ENCODE assay signal across 10 cellular contexts in genomic region chr9:89405832-89406231, GRCh38.
DNase-seq lines count a peak whose midpoint lies in the region; ATAC-seq and TF ChIP-seq lines count a peak whose summit lies in the region.
"Had no signal": no experiment of that assay in that cellular context is flagged by ENCODE, and none has a peak within 500 bp of the region (broad histone marks: within the 10 kb centered on the region; RNA-seq: fewer than 3 reads in every experiment).

No MANE protein-coding gene starts in this region.

- H3K4me1 ChIP-seq in mammary epithelial cell (ENCODE audit: insufficient read depth, low read length) (no peaks in the 10 kb centered on the region), A673 (ENCODE audit: insufficient read depth, low read length, poor library complexity, severe bottlenecking) (no peaks in the 10 kb centered on the region)

- H3K27ac Mint-ChIP-seq in activated CD8-positive, alpha-beta T cell treated with anti-CD3 and anti-CD28 coated beads for 36 hours: peak overlapping the region; percentile 80
- peak overlapping the region; percentile 88 for H3K27ac Mint-ChIP-seq in nephron progenitor cell

- H3K4me2 ChIP-seq in mammary epithelial cell (ENCODE audit: insufficient read depth, low read depth, low read length): no peak overlapping the region
- H3K4me2 ChIP-seq: KMS-11, smooth muscle cell had no signal

- ATAC-seq in GM18867 (IDR thresholded peaks at IDR 0.05; ENCODE audit: unreplicated experiment) (peak; percentile 53), HG02642 (IDR thresholded peaks at IDR 0.05; ENCODE audit: poor library complexity, unreplicated experiment) (peak; percentile 55)
- ATAC-seq in activated CD8-positive, alpha-beta T cell treated with anti-CD3 and anti-CD28 coated beads for 36 hours: no peak

- H3K9me3 ChIP-seq in mammary epithelial cell (replicated peaks; ENCODE audit: insufficient read depth, low read length): no peaks in the 10 kb centered on the region
- H3K9me3 ChIP-seq in A673 (ENCODE audit: low read depth, low read length, poor library complexity, severe bottlenecking): peaks cover 2% of the 10 kb centered on the region

- WGBS in mammary epithelial cell (ENCODE audit: low coverage, missing lambda C conversion rate): 84% methylated on average over 7 of the region's 11 CpGs

- H3K27me3 ChIP-seq in mammary epithelial cell (ENCODE audit: insufficient read depth, low read length): no peaks in the 10 kb centered on the region
- no peaks in the 10 kb centered on the region for H3K27me3 ChIP-seq in A673 (replicated peaks; ENCODE audit: insufficient read depth, low read depth, low read length, poor library complexity)

- no peak overlapping the region for H2AFZ ChIP-seq in mammary epithelial cell (ENCODE audit: low read depth, low read length)

- H3K9ac ChIP-seq in mammary epithelial cell (ENCODE audit: insufficient read depth, low read length): no peak overlapping the region
- H3K9ac ChIP-seq: KMS-11 had no signal

- DNase-seq in activated CD8-positive, alpha-beta T cell treated with anti-CD3 and anti-CD28 coated beads for 36 hours: no peak
- DNase-seq in nephron progenitor cell (no peak), mammary epithelial cell (no peak), A673 (ENCODE audit: low spot score) (no peak), cerebellar nuclear complex (lab: John Stamatoyannopoulos, UW) (no peak), NCI-H1092 (lab: John Stamatoyannopoulos, UW) (no peak)

- H3K4me3 Mint-ChIP-seq in activated CD8-positive, alpha-beta T cell treated with anti-CD3 and anti-CD28 coated beads for 36 hours: no peak overlapping the region
- H3K4me3 Mint-ChIP-seq in nephron progenitor cell: no peak overlapping the region

- no peaks in the 10 kb centered on the region for H3K36me3 ChIP-seq in mammary epithelial cell (ENCODE audit: insufficient read depth, low read length)
- no peaks in the 10 kb centered on the region for H3K36me3 ChIP-seq in A673 (ENCODE audit: insufficient read depth, low read length, poor library complexity, severe bottlenecking)

- no TSS peak for BruUV-seq in mammary epithelial cell (replicated peaks; lab: Mats Ljungman, UMichigan)
- BruUV-seq in A673 (replicated peaks; lab: Mats Ljungman, UMichigan): no TSS peak

- peaks cover 97% of the 10 kb centered on the region for H3K36me3 Mint-ChIP-seq in activated CD8-positive, alpha-beta T cell treated with anti-CD3 and anti-CD28 coated beads for 36 hours (ENCODE audit: low read depth)
- H3K36me3 Mint-ChIP-seq in nephron progenitor cell (ENCODE audit: low read depth): peaks cover 35% of the 10 kb centered on the region

- intact Hi-C loops in activated CD8-positive, alpha-beta T cell treated with anti-CD3 and anti-CD28 coated beads for 36 hours (cut with micrococcal nuclease): no loop called here
- intact Hi-C loops in mammary epithelial cell (cut with micrococcal nuclease) (no loop called here), A673 (cut with micrococcal nuclease; ENCODE audit: unreplicated experiment) (no loop called here)

- H3K27me3 Mint-ChIP-seq in activated CD8-positive, alpha-beta T cell treated with anti-CD3 and anti-CD28 coated beads for 36 hours: no peaks in the 10 kb centered on the region
- H3K27me3 Mint-ChIP-seq in nephron progenitor cell (ENCODE audit: low read depth, poor library complexity): peaks cover 3% of the 10 kb centered on the region

- peaks cover 81% of the 10 kb centered on the region for H3K4me1 Mint-ChIP-seq in activated CD8-positive, alpha-beta T cell treated with anti-CD3 and anti-CD28 coated beads for 36 hours (ENCODE audit: low read depth)
- H3K4me1 Mint-ChIP-seq in nephron progenitor cell: peaks cover 35% of the 10 kb centered on the region

- H3K27ac ChIP-seq in mammary epithelial cell (ENCODE audit: insufficient read depth, low read depth, low read length) (no peak overlapping the region), A673 (ENCODE audit: low read depth, low read length, poor library complexity, severe bottlenecking) (no peak overlapping the region)
- H3K27ac ChIP-seq: KMS-11 had no signal

- dilution Hi-C loops in mammary epithelial cell (cut with HindIII; ENCODE audit: low sequenced_read_pairs): no loop called here

- CTCF ChIA-PET in activated CD8-positive, alpha-beta T cell treated with anti-CD3 and anti-CD28 coated beads for 36 hours (lab: Charles Lee): interaction anchor here (3.5 kb wide), 1 partner anchor 24 kb away, joined by 16 read pairs; no protein-coding TSS in a partner anchor
- CTCF ChIA-PET in mammary epithelial cell (lab: Charles Lee; ENCODE audit: low non-redundant PET): no interaction called here
- CTCF ChIA-PET in A673 (lab: Charles Lee): no interaction called here

- H3K9me3 Mint-ChIP-seq in activated CD8-positive, alpha-beta T cell treated with anti-CD3 and anti-CD28 coated beads for 36 hours: peaks cover 5% of the 10 kb centered on the region
- H3K9me3 Mint-ChIP-seq in nephron progenitor cell: peaks cover 13% of the 10 kb centered on the region

- POLR2A ChIA-PET in activated CD8-positive, alpha-beta T cell treated with anti-CD3 and anti-CD28 coated beads for 36 hours (lab: Charles Lee): interaction anchor here (0.6 to 1.6 kb wide), 7 partner anchors 9 to 594 kb away, joined by 3 to 5 read pairs (median 3); no protein-coding TSS in a partner anchor
- POLR2A ChIA-PET in A673 (lab: Charles Lee; ENCODE audit: low non-redundant PET): no interaction called here

- no peaks in the 10 kb centered on the region for H4K20me1 ChIP-seq in mammary epithelial cell (ENCODE audit: insufficient read depth, low read length)

- H3K79me2 ChIP-seq in mammary epithelial cell (ENCODE audit: insufficient read depth, low read length): no peaks in the 10 kb centered on the region

- H3K4me3 ChIP-seq in mammary epithelial cell (replicated peaks in 1 of 3; ENCODE audit: insufficient read depth in 1 of 3, low read depth in 2 of 3, low read length in 3 of 3): no peak overlapping the region
- H3K4me3 ChIP-seq in A673 (ENCODE audit: low read depth, low read length, poor library complexity, severe bottlenecking): no peak overlapping the region
- H3K4me3 ChIP-seq: smooth muscle cell had no signal

- in situ Hi-C loops in mammary epithelial cell (cut with MboI; ENCODE audit: low sequenced_read_pairs in 2 of 2): no loop called here

- TF ChIP-seq CTCF in activated CD8-positive, alpha-beta T cell treated with anti-CD3 and anti-CD28 coated beads for 36 hours (IDR thresholded peaks at IDR 0.05): no peak
- TF ChIP-seq CTCF in nephron progenitor cell (IDR thresholded peaks at IDR 0.05): no peak
- TF ChIP-seq CTCF in mammary epithelial cell (conservative IDR thresholded peaks at IDR 0.05 in 1 of 2, IDR thresholded peaks at IDR 0.05 in 1 of 2; ENCODE audit: extremely low read depth in 1 of 2, insufficient read depth in 1 of 2, low read depth in 1 of 2, low read length in 2 of 2): no peak
- TF ChIP-seq CTCF in A673 (conservative IDR thresholded peaks at IDR 0.05; ENCODE audit: low read depth, low read length): no peak
